ENCODE assay signal across 8 cellular contexts in the genomic region with DNA sequence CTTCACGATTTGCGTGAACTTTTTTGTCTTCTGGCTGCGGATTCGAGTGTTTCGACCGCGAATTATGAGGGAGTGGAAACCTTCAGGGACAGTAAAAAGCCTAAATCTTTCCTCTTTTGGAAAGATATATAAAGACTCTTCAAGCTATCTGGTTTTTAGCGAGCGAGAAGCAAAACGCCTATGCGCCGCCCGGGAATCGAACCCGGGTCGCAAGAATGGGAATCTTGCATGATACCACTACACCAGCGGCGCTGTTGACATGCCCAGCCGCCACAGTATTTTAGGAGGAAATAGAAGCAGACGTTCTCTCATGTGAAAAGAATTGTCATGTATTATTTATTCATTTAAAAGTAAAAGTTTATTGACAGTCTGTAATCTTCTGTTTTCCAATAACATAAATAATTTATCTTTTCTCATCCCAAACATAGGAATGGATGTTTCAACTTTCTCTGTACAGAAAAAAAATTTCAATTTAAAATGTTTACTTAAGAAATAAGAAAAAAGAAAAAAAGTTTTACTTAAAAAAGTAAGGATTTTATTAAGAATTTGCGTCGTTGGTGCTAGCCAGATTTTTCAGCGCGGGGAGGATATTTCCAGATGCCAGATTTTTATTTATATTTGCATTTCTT. TPM values are rescaled to one million over a fixed set of nuclear protein-coding genes. Genes with fewer than 3 reads are reported as not detected.
A peak's percentile ranks its signal among the peaks of the same experiment; 100 is the strongest.
DNase-seq lines count a peak whose midpoint lies in the region; ATAC-seq, FAIRE-seq and TF ChIP-seq lines count a peak whose summit lies in the region.

No MANE protein-coding gene starts in this region.

- H3K27ac ChIP-seq in CD8-positive, alpha-beta T cell (ENCODE audit: low read depth, low read length), result peak overlapping the region; percentile 86
- H3K27ac ChIP-seq in pancreas (peak overlapping the region; percentile 69 to 98 (median 86)), thymus (ENCODE audit: low read depth) (peak overlapping the region; percentile 99)

- H3K36me3 Mint-ChIP-seq in CD8-positive, alpha-beta T cell, result peaks cover 30% of the 10 kb centered on the region
- peaks cover 2% of the 10 kb centered on the region for H3K36me3 Mint-ChIP-seq in IgD-negative memory B cell

- peak; percentile 80 to 96 (median 88) for DNase-seq in CD8-positive, alpha-beta T cell
- peak; percentile 90 for DNase-seq in RPMI8226
- DNase-seq in activated gamma-delta T cell treated with anti-CD3 and anti-CD28 coated beads, Interleukin-2, amount 50 U/mL, for 16 hours (ENCODE audit: low read depth), result peak; percentile 87
- DNase-seq in globus pallidus (ENCODE audit: low spot score), result peak; percentile 90
- DNase-seq in pancreas, result peak in 4 of 6 donors; percentile 82 to 94 (median 90)

- no peak for TF ChIP-seq CTCF in CD8-positive, alpha-beta T cell (IDR thresholded peaks at IDR 0.05)
- no peak for TF ChIP-seq CTCF in pancreas (IDR thresholded peaks at IDR 0.05)

- POLR2A ChIA-PET in CD8-positive, alpha-beta T cell (lab: Charles Lee), result interaction anchor here (0.8 to 2.4 kb wide), 4 partner anchors 9 to 335 kb away, joined by 3 to 19 read pairs (median 4); a partner anchor contains a TSS

- H3K36me3 ChIP-seq in CD8-positive, alpha-beta T cell (ENCODE audit: insufficient read depth, low read length), result no peaks in the 10 kb centered on the region
- H3K36me3 ChIP-seq in pancreas (no peaks in the 10 kb centered on the region), thymus (ENCODE audit: control insufficient read depth, insufficient read depth) (no peaks in the 10 kb centered on the region)

- H3K4me3 Mint-ChIP-seq in CD8-positive, alpha-beta T cell, result peak overlapping the region; percentile 97
- peak overlapping the region; percentile 92 to 100 (median 98) for H3K4me3 Mint-ChIP-seq in IgD-negative memory B cell

- peaks cover 31% of the 10 kb centered on the region for H3K4me1 Mint-ChIP-seq in CD8-positive, alpha-beta T cell (ENCODE audit: low read depth)
- H3K4me1 Mint-ChIP-seq in IgD-negative memory B cell, result peaks cover 22 to 26% (median 25%) of the 10 kb centered on the region in 3 donors

- WGBS in pancreas, 2 donors, result 1% methylated on average over 24 of the region's 24 CpGs
- WGBS in thymus, result 7% methylated on average over 24 of the region's 24 CpGs

- H3K4me3 ChIP-seq in CD8-positive, alpha-beta T cell (ENCODE audit: low read depth, low read length), result peak overlapping the region; percentile 86
- H3K4me3 ChIP-seq in pancreas (peak overlapping the region in 3 of 4 donors; percentile 53 to 73 (median 61)), thymus (ENCODE audit: low read length) (peak overlapping the region; percentile 93)

- H3K27me3 Mint-ChIP-seq in CD8-positive, alpha-beta T cell (ENCODE audit: low read depth), result no peaks in the 10 kb centered on the region
- H3K27me3 Mint-ChIP-seq in IgD-negative memory B cell, result no peaks in the 10 kb centered on the region

- H3K9me3 ChIP-seq in CD8-positive, alpha-beta T cell (ENCODE audit: low read length), result no peaks in the 10 kb centered on the region
- H3K9me3 ChIP-seq in pancreas (no peaks in the 10 kb centered on the region), thymus (ENCODE audit: control insufficient read depth) (no peaks in the 10 kb centered on the region)

- intact Hi-C loops in CD8-positive, alpha-beta T cell (cut with DNase I, micrococcal nuclease), result loop anchor here (1.0 to 10.0 kb wide), 9 partner anchors 8 to 1994 kb away; a partner anchor contains a TSS
- intact Hi-C loops in pancreas (cut with DNase I), result no loop called here

- H3K9me3 Mint-ChIP-seq in CD8-positive, alpha-beta T cell, result no peaks in the 10 kb centered on the region
- no peaks in the 10 kb centered on the region for H3K9me3 Mint-ChIP-seq in IgD-negative memory B cell

- no peaks in the 10 kb centered on the region for H3K27me3 ChIP-seq in CD8-positive, alpha-beta T cell (ENCODE audit: insufficient read depth, low read length)
- no peaks in the 10 kb centered on the region for H3K27me3 ChIP-seq in pancreas
- H3K27me3 ChIP-seq in thymus (ENCODE audit: control insufficient read depth, insufficient read depth), result no peaks in the 10 kb centered on the region

- CTCF ChIA-PET in CD8-positive, alpha-beta T cell (lab: Charles Lee), result interaction anchor here (0.5 to 1.4 kb wide), 3 partner anchors 9 to 54 kb away, joined by 3 to 5 read pairs (median 3); a partner anchor contains a TSS

- H3K4me1 ChIP-seq in CD8-positive, alpha-beta T cell (ENCODE audit: insufficient read depth, low read length), result peaks cover 24% of the 10 kb centered on the region
- peaks cover 0 to 25% (median 13%) of the 10 kb centered on the region in 3 donors for H3K4me1 ChIP-seq in pancreas
- H3K4me1 ChIP-seq in thymus (ENCODE audit: control insufficient read depth, insufficient read depth, low read length), result peaks cover 4% of the 10 kb centered on the region

- peak; percentile 63 for ATAC-seq in CD8-positive, alpha-beta T cell
- ATAC-seq in GM21528 (IDR thresholded peaks at IDR 0.05; ENCODE audit: low FRiP score, unreplicated experiment) (peak; percentile 52), pancreas (peak; percentile 76 to 84 (median 80))

- FAIRE-seq in pancreas (lab: Jason Lieb, UNC), result peak; percentile 9

- H3K27ac Mint-ChIP-seq in CD8-positive, alpha-beta T cell, result peak overlapping the region; percentile 98
- H3K27ac Mint-ChIP-seq in IgD-negative memory B cell, result peak overlapping the region; percentile 97 to 100 (median 99)

RNA-seq across cellular contexts. Expression of a gene that starts 0.5 kb away (rescaled TPM):
- 10 to 100 TPM; 55.9 to 62.6 TPM for total RNA-seq in CD8-positive, alpha-beta T cell
- polyA plus RNA-seq in IgD-negative memory B cell, result 54.1 TPM
- total RNA-seq in pancreas, result 10 to 100 TPM; 24.0 to 81.6 (median 38.6) TPM
- polyA plus RNA-seq in pancreas, result 10 to 100 TPM; 47.3 to 87.2 TPM
- polyA plus RNA-seq in thymus, result 197 TPM

RNA-seq across cellular contexts. Expression of a gene that starts 9.0 kb away (rescaled TPM):
- total RNA-seq in CD8-positive, alpha-beta T cell, result 1 to 10 TPM; 7.4 to 9.4 TPM
- polyA plus RNA-seq in IgD-negative memory B cell (12.6 TPM), pancreas (10 to 100 TPM in 1 of 2 donors, 1 to 10 TPM in 1; 2.9 to 11.9 TPM), thymus (8.7 TPM)
- total RNA-seq in pancreas, result 10 to 100 TPM; 21.1 to 38.6 (median 28.4) TPM

RNA-seq across cellular contexts. Expression of a gene that starts 44.6 kb away (rescaled TPM):
- 100 to 1,000 TPM; 102 to 108 TPM for total RNA-seq in CD8-positive, alpha-beta T cell
- polyA plus RNA-seq in IgD-negative memory B cell (227 TPM), pancreas (10 to 100 TPM; 65.0 to 83.8 TPM), thymus (186 TPM)
- 10 to 100 TPM; 22.5 to 39.7 (median 35.9) TPM for total RNA-seq in pancreas

RNA-seq across cellular contexts. Expression of a gene that starts 52.9 kb away (rescaled TPM):
- total RNA-seq in CD8-positive, alpha-beta T cell, result 10 to 100 TPM; 30.8 to 30.9 TPM
- polyA plus RNA-seq in IgD-negative memory B cell (38.4 TPM), pancreas (10 to 100 TPM; 49.1 to 51.0 TPM), thymus (41.3 TPM)
- total RNA-seq in pancreas, result 10 to 100 TPM; 23.7 to 35.5 (median 29.4) TPM

RNA-seq across cellular contexts. Expression of a gene that starts 58.1 kb away (rescaled TPM):
- total RNA-seq in CD8-positive, alpha-beta T cell, result 10 to 100 TPM; 14.7 to 16.8 TPM
- polyA plus RNA-seq in IgD-negative memory B cell (30.7 TPM), pancreas (1 to 10 TPM; 4.5 to 7.7 TPM), thymus (15.4 TPM)
- total RNA-seq in pancreas, result 10 to 100 TPM in 1 of 6 donors, 1 to 10 TPM in 5; 5.3 to 12.5 (median 7.2) TPM

Comparison
In these comparisons a context has a peak if more than half of its experiments do, and no peak if none do; other contexts are left out.
1. Peak in every context shown above with its lines: DNase-seq, ATAC-seq, H3K4me3 ChIP-seq and H3K27ac ChIP-seq.
2. intact Hi-C loops: an anchor here in CD8-positive, alpha-beta T cell (1.0 to 10.0 kb wide); none called in pancreas.